Comparison of ENCODE assay signal across 8 cellular contexts in genomic region chr19:17405250-17406038, GRCh38. TPM values are rescaled to one million over a fixed set of nuclear protein-coding genes. Genes with fewer than 3 reads are reported as not detected.
A peak's percentile ranks its signal among the peaks of the same experiment; 100 is the strongest.
DNase-seq lines count a peak whose midpoint lies in the region; ATAC-seq and TF ChIP-seq lines count a peak whose summit lies in the region.

Gene BST2, minus strand, starts transcription at chr19:17405630. Its CDS starts 55 bp downstream, at chr19:17405575.

- peak; percentile 85 for TF ChIP-seq POLR2A in GM19099 (IDR thresholded peaks at IDR 0.05; ENCODE audit: extremely low read depth, insufficient read length, low read depth)

- peak within 1 kb of the TSS; percentile 87 for H3K9ac ChIP-seq in iPS-20b (ENCODE audit: low read depth, low read length)

- H3K4me3 ChIP-seq in astrocyte of the spinal cord (ENCODE audit: low read depth, low read length) (no peak within 1 kb of the TSS), iPS-20b (ENCODE audit: low read length) (peak within 1 kb of the TSS; percentile 83), WERI-Rb-1 (ENCODE audit: low read depth, low read length) (no peak within 1 kb of the TSS)

- peak; percentile 68 for ATAC-seq in HG03196 (IDR thresholded peaks at IDR 0.05; ENCODE audit: unreplicated experiment)

- no peak for TF ChIP-seq CTCF in astrocyte of the spinal cord (IDR thresholded peaks at IDR 0.05; ENCODE audit: low read depth, low read length)
- TF ChIP-seq CTCF in WERI-Rb-1 (IDR thresholded peaks at IDR 0.05; ENCODE audit: low read depth, low read length): no peak

- in situ Hi-C loops in astrocyte of the spinal cord (cut with HindIII; ENCODE audit: low sequenced_read_pairs): no loop called here

- H3K9me3 ChIP-seq in iPS-20b (ENCODE audit: insufficient read depth, low read depth, low read length) (no peaks in the 10 kb centered on the region), WERI-Rb-1 (ENCODE audit: severe bottlenecking) (no peaks in the 10 kb centered on the region)

- peak within 1 kb of the TSS; percentile 97 for H3K27ac ChIP-seq in iPS-20b (ENCODE audit: low read length)
- no peak within 1 kb of the TSS for H3K27ac ChIP-seq in WERI-Rb-1

- H3K36me3 ChIP-seq in iPS-20b (ENCODE audit: insufficient read depth, low read depth, low read length): peaks cover 7% of the 10 kb centered on the region
- no peaks in the 10 kb centered on the region for H3K36me3 ChIP-seq in WERI-Rb-1

- H3K27me3 ChIP-seq in iPS-20b (ENCODE audit: insufficient read depth, low read length): no peaks in the 10 kb centered on the region
- H3K27me3 ChIP-seq in WERI-Rb-1 (ENCODE audit: insufficient read depth, low read depth, severe bottlenecking): no peaks in the 10 kb centered on the region

- DNase-seq in Ammon's horn (ENCODE audit: low spot score): peak; percentile 75
- peak; percentile 63 for DNase-seq in SK-N-DZ (ENCODE audit: low spot score)
- peak; percentile 42 for DNase-seq in astrocyte of the spinal cord (ENCODE audit: low read depth, low spot score)
- DNase-seq in stimulated activated CD4-positive, alpha-beta T cell treated with anti-CD3 and anti-CD28 coated beads, Interleukin-12 subunit alpha, Interleukin-12 subunit beta, amount 100 ng/mL, for 48 hours (ENCODE audit: low read depth in 2 of 3, low spot score in 1 of 3): peak in 2 of 3 donors; percentile 39 to 54
- no peak for DNase-seq in WERI-Rb-1

- peaks cover 11% of the 10 kb centered on the region; the same call in 1 of the 2 replicates for H3K4me1 ChIP-seq in iPS-20b (ENCODE audit: insufficient read depth, low read length)

RNA-seq across cellular contexts. Expression of gene BST2, which starts in this region (rescaled TPM):
- 28.7 and 30.0 TPM in 2 replicates for polyA plus RNA-seq in SK-N-DZ (2014; cell fraction: cytosol; rRNA removed)
- 16.6 and 18.5 TPM in 2 replicates for polyA plus RNA-seq in SK-N-DZ (2014; cell fraction: nucleus; rRNA removed)
